ENCODE assay signal across 1 cellular context in the genomic region with DNA sequence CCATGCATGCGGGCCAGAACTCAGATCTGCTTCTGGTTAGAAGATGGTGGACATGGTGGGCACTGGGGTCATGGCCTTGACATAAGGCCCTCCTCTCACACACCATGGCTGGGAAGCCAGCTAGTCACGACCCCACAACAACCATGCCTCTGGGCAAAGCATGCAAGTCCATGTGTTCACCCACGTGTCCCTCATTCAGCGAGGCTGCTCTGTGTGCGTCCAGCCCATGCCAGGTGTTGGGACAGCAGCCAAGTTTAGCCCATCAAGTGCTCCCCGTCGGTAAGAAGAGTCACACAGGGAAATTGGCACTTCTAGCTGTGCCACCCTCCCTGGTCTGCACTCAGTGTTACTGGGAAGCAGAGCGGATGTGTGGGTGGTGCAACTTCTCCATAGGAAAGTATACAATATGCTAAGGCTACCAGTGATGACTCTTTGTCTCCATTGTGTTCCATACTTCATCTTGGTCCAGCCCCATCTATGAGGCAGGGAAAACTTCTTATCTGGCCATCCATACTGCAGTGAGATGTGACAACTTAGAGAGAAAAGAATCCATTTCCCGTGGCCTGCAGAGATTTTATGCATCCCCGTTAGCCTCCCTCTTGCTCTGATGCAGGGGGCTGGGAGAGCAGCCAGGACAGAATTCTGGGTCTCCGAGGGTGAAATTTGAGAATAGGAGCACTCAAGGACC.
TF ChIP-seq lines count a peak whose summit lies in the region.

No MANE protein-coding gene starts in this region.

TF ChIP-seq in IMR-90, 13 proteins besides CTCF, POLR2A, EP300 and RAD21:
- no peak for TF ChIP-seq BHLHE40 (IDR thresholded peaks at IDR 0.05; ENCODE audit: low read depth, low read length)
